Comparison of ENCODE assay signal across 1 cellular context in the genomic region with DNA sequence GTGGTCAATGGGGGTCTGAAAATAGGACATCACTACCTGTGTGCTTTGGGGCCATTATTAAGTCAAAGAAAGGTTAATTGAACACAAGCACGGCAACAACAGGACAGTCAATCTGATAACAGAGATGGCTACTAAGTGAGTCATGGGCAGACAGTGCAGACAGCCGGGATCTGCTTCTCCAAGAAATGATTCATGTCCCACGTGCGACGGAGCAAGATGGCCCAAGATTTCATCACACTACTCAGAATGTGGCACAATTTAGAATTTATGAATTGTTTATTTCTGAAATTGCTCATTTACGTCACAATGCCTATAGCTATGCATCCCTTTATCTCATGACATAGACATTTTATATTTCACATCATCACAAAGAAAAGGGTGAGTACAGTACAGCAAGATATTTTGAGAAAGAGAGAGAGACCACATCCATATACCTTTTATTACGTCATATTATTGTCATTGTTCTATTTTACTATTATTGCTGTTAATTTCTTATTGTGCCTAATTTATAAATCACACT.
TF ChIP-seq lines count a peak whose summit lies in the region.

No MANE protein-coding gene starts in this region.

TF ChIP-seq in K562, 482 proteins besides CTCF, POLR2A, EP300 and RAD21 (continued from another document and continues in another):
- no peak for TF ChIP-seq MBD1 (CRISPR knock-in tag; IDR thresholded peaks at IDR 0.05)
- TF ChIP-seq CHD1 (IDR thresholded peaks at IDR 0.05; ENCODE audit: low read length): no peak
- TF ChIP-seq OTX1 (CRISPR knock-in tag; IDR thresholded peaks at IDR 0.05): no peak
- no peak for TF ChIP-seq KLF1 (tag; IDR thresholded peaks at IDR 0.05)
- no peak for TF ChIP-seq SNIP1 (IDR thresholded peaks at IDR 0.05; ENCODE audit: low read depth)
- no peak for TF ChIP-seq RBM15 (IDR thresholded peaks at IDR 0.05; ENCODE audit: insufficient read depth, low read length)
- TF ChIP-seq ZNF280A (IDR thresholded peaks at IDR 0.05; ENCODE audit: low read depth, partially characterized antibody): no peak
- TF ChIP-seq CBFB (CRISPR knock-in tag; IDR thresholded peaks at IDR 0.05): no peak
- no peak for TF ChIP-seq CHD2 (IDR thresholded peaks at IDR 0.05; ENCODE audit: low read depth, low read length)
- TF ChIP-seq NFIX (CRISPR knock-in tag; IDR thresholded peaks at IDR 0.05; ENCODE audit: low read depth): no peak
- TF ChIP-seq FOXP1 (CRISPR knock-in tag; IDR thresholded peaks at IDR 0.05): no peak
- no peak for TF ChIP-seq RFX7 (CRISPR knock-in tag; IDR thresholded peaks at IDR 0.05)
- TF ChIP-seq NR2F6 (CRISPR knock-in tag; IDR thresholded peaks at IDR 0.05): no peak
- TF ChIP-seq ZNF561 (CRISPR knock-in tag; conservative IDR thresholded peaks at IDR 0.05): no peak
- no peak for TF ChIP-seq ZNF408 (CRISPR knock-in tag; IDR thresholded peaks at IDR 0.05; ENCODE audit: low read depth)
- peak; percentile 97 to 99 for TF ChIP-seq TRIM24 (IDR thresholded peaks at IDR 0.05)
- TF ChIP-seq ATF2 (CRISPR knock-in tag; IDR thresholded peaks at IDR 0.05): no peak
- no peak for TF ChIP-seq SAP30 (IDR thresholded peaks at IDR 0.05; ENCODE audit: borderline replicate concordance, insufficient read depth, low read depth, low read length, poor library complexity, severe bottlenecking)
- peak; percentile 83 for TF ChIP-seq SMARCC2 (IDR thresholded peaks at IDR 0.05; ENCODE audit: low read depth)
- TF ChIP-seq RBBP5 (IDR thresholded peaks at IDR 0.05; ENCODE audit: borderline replicate concordance, insufficient read depth, low read length, poor library complexity, severe bottlenecking): no peak
- TF ChIP-seq GATA2 (CRISPR knock-in tag; IDR thresholded peaks at IDR 0.05): peak; percentile 71; the same call in 1 of the 2 replicates
- peak; percentile 85 for TF ChIP-seq ARID1B (IDR thresholded peaks at IDR 0.05)
- no peak for TF ChIP-seq ZNF436 (CRISPR knock-in tag; IDR thresholded peaks at IDR 0.05)
- TF ChIP-seq ZNF586 (CRISPR knock-in tag; conservative IDR thresholded peaks at IDR 0.05): no peak
- no peak for TF ChIP-seq ZNF449 (CRISPR knock-in tag; IDR thresholded peaks at IDR 0.05)
- TF ChIP-seq RB1 (IDR thresholded peaks at IDR 0.05; ENCODE audit: low read depth): no peak
- TF ChIP-seq, protein P1, sequence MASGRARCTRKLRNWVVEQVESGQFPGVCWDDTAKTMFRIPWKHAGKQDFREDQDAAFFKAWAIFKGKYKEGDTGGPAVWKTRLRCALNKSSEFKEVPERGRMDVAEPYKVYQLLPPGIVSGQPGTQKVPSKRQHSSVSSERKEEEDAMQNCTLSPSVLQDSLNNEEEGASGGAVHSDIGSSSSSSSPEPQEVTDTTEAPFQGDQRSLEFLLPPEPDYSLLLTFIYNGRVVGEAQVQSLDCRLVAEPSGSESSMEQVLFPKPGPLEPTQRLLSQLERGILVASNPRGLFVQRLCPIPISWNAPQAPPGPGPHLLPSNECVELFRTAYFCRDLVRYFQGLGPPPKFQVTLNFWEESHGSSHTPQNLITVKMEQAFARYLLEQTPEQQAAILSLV (tag; IDR thresholded peaks at IDR 0.05): peak; percentile 88
- TF ChIP-seq NFYB (IDR thresholded peaks at IDR 0.05; ENCODE audit: extremely low read depth, insufficient read length): no peak
- TF ChIP-seq, protein P2, sequence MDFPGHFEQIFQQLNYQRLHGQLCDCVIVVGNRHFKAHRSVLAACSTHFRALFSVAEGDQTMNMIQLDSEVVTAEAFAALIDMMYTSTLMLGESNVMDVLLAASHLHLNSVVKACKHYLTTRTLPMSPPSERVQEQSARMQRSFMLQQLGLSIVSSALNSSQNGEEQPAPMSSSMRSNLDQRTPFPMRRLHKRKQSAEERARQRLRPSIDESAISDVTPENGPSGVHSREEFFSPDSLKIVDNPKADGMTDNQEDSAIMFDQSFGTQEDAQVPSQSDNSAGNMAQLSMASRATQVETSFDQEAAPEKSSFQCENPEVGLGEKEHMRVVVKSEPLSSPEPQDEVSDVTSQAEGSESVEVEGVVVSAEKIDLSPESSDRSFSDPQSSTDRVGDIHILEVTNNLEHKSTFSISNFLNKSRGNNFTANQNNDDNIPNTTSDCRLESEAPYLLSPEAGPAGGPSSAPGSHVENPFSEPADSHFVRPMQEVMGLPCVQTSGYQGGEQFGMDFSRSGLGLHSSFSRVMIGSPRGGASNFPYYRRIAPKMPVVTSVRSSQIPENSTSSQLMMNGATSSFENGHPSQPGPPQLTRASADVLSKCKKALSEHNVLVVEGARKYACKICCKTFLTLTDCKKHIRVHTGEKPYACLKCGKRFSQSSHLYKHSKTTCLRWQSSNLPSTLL (IDR thresholded peaks at IDR 0.05): no peak
- TF ChIP-seq C11orf30 (IDR thresholded peaks at IDR 0.05; ENCODE audit: low read depth): no peak
- peak; percentile 23 to 75; a peak in 2 of 4 replicates for TF ChIP-seq TEAD1 (CRISPR knock-in tag; IDR thresholded peaks at IDR 0.05)
- TF ChIP-seq MYBL2 (IDR thresholded peaks at IDR 0.05; ENCODE audit: low read depth): no peak
- TF ChIP-seq MYBL2 (CRISPR knock-in tag; IDR thresholded peaks at IDR 0.05; ENCODE audit: borderline replicate concordance): no peak
- TF ChIP-seq FUS (optimal IDR thresholded peaks at IDR 0.05; ENCODE audit: low read depth, low read length): no peak
- TF ChIP-seq HMBOX1 (IDR thresholded peaks at IDR 0.05): peak; percentile 50; the same call in 1 of the 2 replicates
- no peak for TF ChIP-seq ZBTB9 (CRISPR knock-in tag; IDR thresholded peaks at IDR 0.05)
- TF ChIP-seq ZNF146 (CRISPR knock-in tag; IDR thresholded peaks at IDR 0.05; ENCODE audit: unreplicated experiment): no peak
- TF ChIP-seq NCOA1 (IDR thresholded peaks at IDR 0.05; ENCODE audit: low read depth): 0 out of 2 replicates have a peak, but pooled peaks have one; percentile 24
- no peak for TF ChIP-seq ARID2 (IDR thresholded peaks at IDR 0.05)
- 0 out of 2 replicates have a peak, but pooled peaks have one; percentile 63 for TF ChIP-seq MTA3 (IDR thresholded peaks at IDR 0.05; ENCODE audit: borderline replicate concordance)
- no peak for TF ChIP-seq FOXP4 (CRISPR knock-in tag; IDR thresholded peaks at IDR 0.05; ENCODE audit: borderline replicate concordance)
- TF ChIP-seq ZNF197 (CRISPR knock-in tag; IDR thresholded peaks at IDR 0.05; ENCODE audit: low read depth): no peak
- TF ChIP-seq WHSC1 (IDR thresholded peaks at IDR 0.05; ENCODE audit: low read length): no peak
- TF ChIP-seq MBD2 (IDR thresholded peaks at IDR 0.05; ENCODE audit: borderline replicate concordance, low read depth): no peak
- no peak for TF ChIP-seq SIX5 (IDR thresholded peaks at IDR 0.05; ENCODE audit: borderline replicate concordance in 1 of 2, insufficient read depth in 1 of 2, low read depth in 1 of 2, low read length in 2 of 2)
- no peak for TF ChIP-seq ZNF41 (CRISPR knock-in tag; conservative IDR thresholded peaks at IDR 0.05)
- TF ChIP-seq MEF2D (tag; conservative IDR thresholded peaks at IDR 0.05; ENCODE audit: low read depth): peak; percentile 89
- TF ChIP-seq STAG1 (CRISPR knock-in tag; IDR thresholded peaks at IDR 0.05; ENCODE audit: borderline replicate concordance): no peak
- TF ChIP-seq U2AF1 (optimal IDR thresholded peaks at IDR 0.05; ENCODE audit: low read depth, low read length): no peak
